Comparison of ENCODE assay signal across 1 cellular context in the genomic region with DNA sequence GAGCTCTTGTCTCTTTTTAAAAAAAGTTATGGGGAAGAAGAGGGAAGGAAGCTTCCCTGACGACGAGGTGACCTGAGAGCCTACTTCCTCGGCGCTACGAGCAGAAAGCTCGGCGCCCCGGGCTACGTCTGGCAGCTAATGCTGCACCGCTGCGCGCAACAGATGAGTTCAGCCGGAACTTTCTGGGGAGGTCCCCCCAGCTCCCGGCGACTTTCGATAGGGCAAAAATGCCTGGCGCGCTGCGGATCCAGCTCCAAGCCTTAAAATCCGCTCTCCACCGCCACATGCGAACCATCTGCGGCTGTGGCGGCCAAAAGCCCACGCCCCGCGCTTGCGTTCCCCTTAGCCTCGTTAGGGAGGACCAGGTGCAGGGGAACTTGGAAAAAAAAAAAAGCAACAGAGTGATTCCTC.
TF ChIP-seq lines count a peak whose summit lies in the region.

No MANE protein-coding gene starts in this region.

TF ChIP-seq in HepG2, 621 proteins besides CTCF, POLR2A, EP300 and RAD21 (continued from another document and continues in another):
- TF ChIP-seq, protein P1, sequence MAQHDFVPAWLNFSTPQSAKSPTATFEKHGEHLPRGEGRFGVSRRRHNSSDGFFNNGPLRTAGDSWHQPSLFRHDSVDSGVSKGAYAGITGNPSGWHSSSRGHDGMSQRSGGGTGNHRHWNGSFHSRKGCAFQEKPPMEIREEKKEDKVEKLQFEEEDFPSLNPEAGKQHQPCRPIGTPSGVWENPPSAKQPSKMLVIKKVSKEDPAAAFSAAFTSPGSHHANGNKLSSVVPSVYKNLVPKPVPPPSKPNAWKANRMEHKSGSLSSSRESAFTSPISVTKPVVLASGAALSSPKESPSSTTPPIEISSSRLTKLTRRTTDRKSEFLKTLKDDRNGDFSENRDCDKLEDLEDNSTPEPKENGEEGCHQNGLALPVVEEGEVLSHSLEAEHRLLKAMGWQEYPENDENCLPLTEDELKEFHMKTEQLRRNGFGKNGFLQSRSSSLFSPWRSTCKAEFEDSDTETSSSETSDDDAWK (CRISPR knock-in tag; IDR thresholded peaks at IDR 0.05), result no peak
- TF ChIP-seq, protein P2, sequence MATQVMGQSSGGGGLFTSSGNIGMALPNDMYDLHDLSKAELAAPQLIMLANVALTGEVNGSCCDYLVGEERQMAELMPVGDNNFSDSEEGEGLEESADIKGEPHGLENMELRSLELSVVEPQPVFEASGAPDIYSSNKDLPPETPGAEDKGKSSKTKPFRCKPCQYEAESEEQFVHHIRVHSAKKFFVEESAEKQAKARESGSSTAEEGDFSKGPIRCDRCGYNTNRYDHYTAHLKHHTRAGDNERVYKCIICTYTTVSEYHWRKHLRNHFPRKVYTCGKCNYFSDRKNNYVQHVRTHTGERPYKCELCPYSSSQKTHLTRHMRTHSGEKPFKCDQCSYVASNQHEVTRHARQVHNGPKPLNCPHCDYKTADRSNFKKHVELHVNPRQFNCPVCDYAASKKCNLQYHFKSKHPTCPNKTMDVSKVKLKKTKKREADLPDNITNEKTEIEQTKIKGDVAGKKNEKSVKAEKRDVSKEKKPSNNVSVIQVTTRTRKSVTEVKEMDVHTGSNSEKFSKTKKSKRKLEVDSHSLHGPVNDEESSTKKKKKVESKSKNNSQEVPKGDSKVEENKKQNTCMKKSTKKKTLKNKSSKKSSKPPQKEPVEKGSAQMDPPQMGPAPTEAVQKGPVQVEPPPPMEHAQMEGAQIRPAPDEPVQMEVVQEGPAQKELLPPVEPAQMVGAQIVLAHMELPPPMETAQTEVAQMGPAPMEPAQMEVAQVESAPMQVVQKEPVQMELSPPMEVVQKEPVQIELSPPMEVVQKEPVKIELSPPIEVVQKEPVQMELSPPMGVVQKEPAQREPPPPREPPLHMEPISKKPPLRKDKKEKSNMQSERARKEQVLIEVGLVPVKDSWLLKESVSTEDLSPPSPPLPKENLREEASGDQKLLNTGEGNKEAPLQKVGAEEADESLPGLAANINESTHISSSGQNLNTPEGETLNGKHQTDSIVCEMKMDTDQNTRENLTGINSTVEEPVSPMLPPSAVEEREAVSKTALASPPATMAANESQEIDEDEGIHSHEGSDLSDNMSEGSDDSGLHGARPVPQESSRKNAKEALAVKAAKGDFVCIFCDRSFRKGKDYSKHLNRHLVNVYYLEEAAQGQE (IDR thresholded peaks at IDR 0.05; ENCODE audit: borderline replicate concordance in 1 of 2, low read depth in 1 of 2, low read length in 2 of 2), result peak in 1 of 2 experiments; percentile 44; a peak in 2 of 4 replicates
- TF ChIP-seq ZFP41 (CRISPR knock-in tag; IDR thresholded peaks at IDR 0.05; ENCODE audit: borderline replicate concordance) (no peak), TBX3 (IDR thresholded peaks at IDR 0.05; ENCODE audit: borderline replicate concordance) (no peak), EEA1 (CRISPR knock-in tag; IDR thresholded peaks at IDR 0.05; ENCODE audit: borderline replicate concordance) (0 out of 2 replicates have a peak, but pooled peaks have one; percentile 8), CHCHD3 (CRISPR knock-in tag; IDR thresholded peaks at IDR 0.05) (0 out of 2 replicates have a peak, but pooled peaks have one; percentile 59), ZNF550 (CRISPR knock-in tag; IDR thresholded peaks at IDR 0.05; ENCODE audit: borderline replicate concordance) (no peak), KDM5B (CRISPR knock-in tag; IDR thresholded peaks at IDR 0.05; ENCODE audit: borderline replicate concordance) (no peak), RFX3 (CRISPR knock-in tag; IDR thresholded peaks at IDR 0.05) (no peak), HDAC2 (CRISPR knock-in tag; IDR thresholded peaks at IDR 0.05) (no peak), WIZ (CRISPR knock-in tag; IDR thresholded peaks at IDR 0.05) (no peak), U2AF2 (IDR thresholded peaks at IDR 0.05; ENCODE audit: low read depth, low read length) (peak; percentile 77; the same call in 1 of the 2 replicates), HDAC1 (CRISPR knock-in tag; IDR thresholded peaks at IDR 0.05) (no peak; the same call in 1 of the 2 replicates), SIX1 (CRISPR knock-in tag; IDR thresholded peaks at IDR 0.05; ENCODE audit: borderline replicate concordance) (no peak), ZNF75D (CRISPR knock-in tag; IDR thresholded peaks at IDR 0.05; ENCODE audit: borderline replicate concordance) (0 out of 2 replicates have a peak, but pooled peaks have one; percentile 24), ZNF567 (CRISPR knock-in tag; IDR thresholded peaks at IDR 0.05; ENCODE audit: borderline replicate concordance) (no peak), MTF2 (CRISPR knock-in tag; IDR thresholded peaks at IDR 0.05; ENCODE audit: borderline replicate concordance) (0 out of 2 replicates have a peak, but pooled peaks have one; percentile 28), HNRNPLL (IDR thresholded peaks at IDR 0.05; ENCODE audit: low read depth, low read length, poor library complexity, severe bottlenecking) (peak; percentile 68), ZNF101 (CRISPR knock-in tag; IDR thresholded peaks at IDR 0.05; ENCODE audit: borderline replicate concordance, low read depth) (no peak), ZNF44 (CRISPR knock-in tag; IDR thresholded peaks at IDR 0.05) (no peak), NCOA1 (CRISPR knock-in tag; IDR thresholded peaks at IDR 0.05) (peak; percentile 17; the same call in 1 of the 2 replicates), NFKBIZ (CRISPR knock-in tag; IDR thresholded peaks at IDR 0.05) (no peak), ZNF790 (CRISPR knock-in tag; IDR thresholded peaks at IDR 0.05; ENCODE audit: borderline replicate concordance) (no peak), PAX8 (CRISPR knock-in tag; IDR thresholded peaks at IDR 0.05; ENCODE audit: borderline replicate concordance) (no peak)
- TF ChIP-seq, protein P3, sequence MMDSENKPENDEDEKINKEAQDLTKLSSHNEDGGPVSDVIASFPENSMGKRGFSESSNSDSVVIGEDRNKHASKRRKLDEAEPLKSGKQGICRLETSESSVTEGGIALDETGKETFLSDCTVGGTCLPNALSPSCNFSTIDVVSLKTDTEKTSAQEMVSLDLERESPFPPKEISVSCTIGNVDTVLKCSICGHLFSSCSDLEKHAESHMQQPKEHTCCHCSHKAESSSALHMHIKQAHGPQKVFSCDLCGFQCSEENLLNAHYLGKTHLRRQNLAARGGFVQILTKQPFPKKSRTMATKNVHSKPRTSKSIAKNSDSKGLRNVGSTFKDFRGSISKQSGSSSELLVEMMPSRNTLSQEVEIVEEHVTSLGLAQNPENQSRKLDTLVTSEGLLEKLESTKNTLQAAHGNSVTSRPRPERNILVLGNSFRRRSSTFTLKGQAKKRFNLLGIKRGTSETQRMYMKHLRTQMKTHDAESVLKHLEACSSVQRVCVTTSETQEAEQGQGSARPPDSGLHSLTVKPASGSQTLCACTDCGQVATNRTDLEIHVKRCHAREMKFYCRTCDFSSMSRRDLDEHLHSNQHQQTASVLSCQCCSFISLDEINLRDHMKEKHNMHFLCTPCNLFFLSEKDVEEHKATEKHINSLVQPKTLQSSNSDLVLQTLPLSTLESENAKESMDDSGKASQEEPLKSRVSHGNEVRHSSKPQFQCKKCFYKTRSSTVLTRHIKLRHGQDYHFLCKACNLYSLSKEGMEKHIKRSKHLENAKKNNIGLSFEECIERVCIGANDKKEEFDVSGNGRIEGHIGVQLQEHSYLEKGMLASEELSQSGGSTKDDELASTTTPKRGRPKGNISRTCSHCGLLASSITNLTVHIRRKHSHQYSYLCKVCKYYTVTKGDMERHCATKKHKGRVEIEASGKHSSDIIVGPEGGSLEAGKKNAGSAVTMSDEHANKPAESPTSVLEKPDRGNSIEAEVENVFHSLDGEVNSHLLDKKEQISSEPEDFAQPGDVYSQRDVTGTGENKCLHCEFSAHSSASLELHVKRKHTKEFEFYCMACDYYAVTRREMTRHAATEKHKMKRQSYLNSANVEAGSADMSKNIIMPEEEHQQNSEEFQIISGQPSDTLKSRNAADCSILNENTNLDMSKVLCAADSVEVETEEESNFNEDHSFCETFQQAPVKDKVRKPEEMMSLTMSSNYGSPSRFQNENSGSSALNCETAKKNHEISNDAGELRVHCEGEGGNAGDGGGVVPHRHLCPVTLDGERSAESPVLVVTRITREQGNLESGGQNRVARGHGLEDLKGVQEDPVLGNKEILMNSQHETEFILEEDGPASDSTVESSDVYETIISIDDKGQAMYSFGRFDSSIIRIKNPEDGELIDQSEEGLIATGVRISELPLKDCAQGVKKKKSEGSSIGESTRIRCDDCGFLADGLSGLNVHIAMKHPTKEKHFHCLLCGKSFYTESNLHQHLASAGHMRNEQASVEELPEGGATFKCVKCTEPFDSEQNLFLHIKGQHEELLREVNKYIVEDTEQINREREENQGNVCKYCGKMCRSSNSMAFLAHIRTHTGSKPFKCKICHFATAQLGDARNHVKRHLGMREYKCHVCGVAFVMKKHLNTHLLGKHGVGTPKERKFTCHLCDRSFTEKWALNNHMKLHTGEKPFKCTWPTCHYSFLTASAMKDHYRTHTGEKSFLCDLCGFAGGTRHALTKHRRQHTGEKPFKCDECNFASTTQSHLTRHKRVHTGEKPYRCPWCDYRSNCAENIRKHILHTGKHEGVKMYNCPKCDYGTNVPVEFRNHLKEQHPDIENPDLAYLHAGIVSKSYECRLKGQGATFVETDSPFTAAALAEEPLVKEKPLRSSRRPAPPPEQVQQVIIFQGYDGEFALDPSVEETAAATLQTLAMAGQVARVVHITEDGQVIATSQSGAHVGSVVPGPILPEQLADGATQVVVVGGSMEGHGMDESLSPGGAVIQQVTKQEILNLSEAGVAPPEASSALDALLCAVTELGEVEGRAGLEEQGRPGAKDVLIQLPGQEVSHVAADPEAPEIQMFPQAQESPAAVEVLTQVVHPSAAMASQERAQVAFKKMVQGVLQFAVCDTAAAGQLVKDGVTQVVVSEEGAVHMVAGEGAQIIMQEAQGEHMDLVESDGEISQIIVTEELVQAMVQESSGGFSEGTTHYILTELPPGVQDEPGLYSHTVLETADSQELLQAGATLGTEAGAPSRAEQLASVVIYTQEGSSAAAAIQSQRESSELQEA (CRISPR knock-in tag; IDR thresholded peaks at IDR 0.05; ENCODE audit: not compliant biosample characterization), result no peak
- TF ChIP-seq, protein P4, sequence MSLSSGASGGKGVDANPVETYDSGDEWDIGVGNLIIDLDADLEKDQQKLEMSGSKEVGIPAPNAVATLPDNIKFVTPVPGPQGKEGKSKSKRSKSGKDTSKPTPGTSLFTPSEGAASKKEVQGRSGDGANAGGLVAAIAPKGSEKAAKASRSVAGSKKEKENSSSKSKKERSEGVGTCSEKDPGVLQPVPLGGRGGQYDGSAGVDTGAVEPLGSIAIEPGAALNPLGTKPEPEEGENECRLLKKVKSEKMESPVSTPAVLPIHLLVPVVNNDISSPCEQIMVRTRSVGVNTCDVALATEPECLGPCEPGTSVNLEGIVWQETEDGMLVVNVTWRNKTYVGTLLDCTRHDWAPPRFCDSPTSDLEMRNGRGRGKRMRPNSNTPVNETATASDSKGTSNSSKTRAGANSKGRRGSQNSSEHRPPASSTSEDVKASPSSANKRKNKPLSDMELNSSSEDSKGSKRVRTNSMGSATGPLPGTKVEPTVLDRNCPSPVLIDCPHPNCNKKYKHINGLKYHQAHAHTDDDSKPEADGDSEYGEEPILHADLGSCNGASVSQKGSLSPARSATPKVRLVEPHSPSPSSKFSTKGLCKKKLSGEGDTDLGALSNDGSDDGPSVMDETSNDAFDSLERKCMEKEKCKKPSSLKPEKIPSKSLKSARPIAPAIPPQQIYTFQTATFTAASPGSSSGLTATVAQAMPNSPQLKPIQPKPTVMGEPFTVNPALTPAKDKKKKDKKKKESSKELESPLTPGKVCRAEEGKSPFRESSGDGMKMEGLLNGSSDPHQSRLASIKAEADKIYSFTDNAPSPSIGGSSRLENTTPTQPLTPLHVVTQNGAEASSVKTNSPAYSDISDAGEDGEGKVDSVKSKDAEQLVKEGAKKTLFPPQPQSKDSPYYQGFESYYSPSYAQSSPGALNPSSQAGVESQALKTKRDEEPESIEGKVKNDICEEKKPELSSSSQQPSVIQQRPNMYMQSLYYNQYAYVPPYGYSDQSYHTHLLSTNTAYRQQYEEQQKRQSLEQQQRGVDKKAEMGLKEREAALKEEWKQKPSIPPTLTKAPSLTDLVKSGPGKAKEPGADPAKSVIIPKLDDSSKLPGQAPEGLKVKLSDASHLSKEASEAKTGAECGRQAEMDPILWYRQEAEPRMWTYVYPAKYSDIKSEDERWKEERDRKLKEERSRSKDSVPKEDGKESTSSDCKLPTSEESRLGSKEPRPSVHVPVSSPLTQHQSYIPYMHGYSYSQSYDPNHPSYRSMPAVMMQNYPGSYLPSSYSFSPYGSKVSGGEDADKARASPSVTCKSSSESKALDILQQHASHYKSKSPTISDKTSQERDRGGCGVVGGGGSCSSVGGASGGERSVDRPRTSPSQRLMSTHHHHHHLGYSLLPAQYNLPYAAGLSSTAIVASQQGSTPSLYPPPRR (CRISPR knock-in tag; IDR thresholded peaks at IDR 0.05; ENCODE audit: borderline replicate concordance), result no peak
- TF ChIP-seq, protein P5, sequence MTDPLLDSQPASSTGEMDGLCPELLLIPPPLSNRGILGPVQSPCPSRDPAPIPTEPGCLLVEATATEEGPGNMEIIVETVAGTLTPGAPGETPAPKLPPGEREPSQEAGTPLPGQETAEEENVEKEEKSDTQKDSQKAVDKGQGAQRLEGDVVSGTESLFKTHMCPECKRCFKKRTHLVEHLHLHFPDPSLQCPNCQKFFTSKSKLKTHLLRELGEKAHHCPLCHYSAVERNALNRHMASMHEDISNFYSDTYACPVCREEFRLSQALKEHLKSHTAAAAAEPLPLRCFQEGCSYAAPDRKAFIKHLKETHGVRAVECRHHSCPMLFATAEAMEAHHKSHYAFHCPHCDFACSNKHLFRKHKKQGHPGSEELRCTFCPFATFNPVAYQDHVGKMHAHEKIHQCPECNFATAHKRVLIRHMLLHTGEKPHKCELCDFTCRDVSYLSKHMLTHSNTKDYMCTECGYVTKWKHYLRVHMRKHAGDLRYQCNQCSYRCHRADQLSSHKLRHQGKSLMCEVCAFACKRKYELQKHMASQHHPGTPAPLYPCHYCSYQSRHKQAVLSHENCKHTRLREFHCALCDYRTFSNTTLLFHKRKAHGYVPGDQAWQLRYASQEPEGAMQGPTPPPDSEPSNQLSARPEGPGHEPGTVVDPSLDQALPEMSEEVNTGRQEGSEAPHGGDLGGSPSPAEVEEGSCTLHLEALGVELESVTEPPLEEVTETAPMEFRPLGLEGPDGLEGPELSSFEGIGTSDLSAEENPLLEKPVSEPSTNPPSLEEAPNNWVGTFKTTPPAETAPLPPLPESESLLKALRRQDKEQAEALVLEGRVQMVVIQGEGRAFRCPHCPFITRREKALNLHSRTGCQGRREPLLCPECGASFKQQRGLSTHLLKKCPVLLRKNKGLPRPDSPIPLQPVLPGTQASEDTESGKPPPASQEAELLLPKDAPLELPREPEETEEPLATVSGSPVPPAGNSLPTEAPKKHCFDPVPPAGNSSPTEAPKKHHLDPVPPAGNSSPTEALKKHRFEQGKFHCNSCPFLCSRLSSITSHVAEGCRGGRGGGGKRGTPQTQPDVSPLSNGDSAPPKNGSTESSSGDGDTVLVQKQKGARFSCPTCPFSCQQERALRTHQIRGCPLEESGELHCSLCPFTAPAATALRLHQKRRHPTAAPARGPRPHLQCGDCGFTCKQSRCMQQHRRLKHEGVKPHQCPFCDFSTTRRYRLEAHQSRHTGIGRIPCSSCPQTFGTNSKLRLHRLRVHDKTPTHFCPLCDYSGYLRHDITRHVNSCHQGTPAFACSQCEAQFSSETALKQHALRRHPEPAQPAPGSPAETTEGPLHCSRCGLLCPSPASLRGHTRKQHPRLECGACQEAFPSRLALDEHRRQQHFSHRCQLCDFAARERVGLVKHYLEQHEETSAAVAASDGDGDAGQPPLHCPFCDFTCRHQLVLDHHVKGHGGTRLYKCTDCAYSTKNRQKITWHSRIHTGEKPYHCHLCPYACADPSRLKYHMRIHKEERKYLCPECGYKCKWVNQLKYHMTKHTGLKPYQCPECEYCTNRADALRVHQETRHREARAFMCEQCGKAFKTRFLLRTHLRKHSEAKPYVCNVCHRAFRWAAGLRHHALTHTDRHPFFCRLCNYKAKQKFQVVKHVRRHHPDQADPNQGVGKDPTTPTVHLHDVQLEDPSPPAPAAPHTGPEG (CRISPR knock-in tag; IDR thresholded peaks at IDR 0.05), result 0 out of 2 replicates have a peak, but pooled peaks have one; percentile 1
